ENCODE assay signal across 13 cellular contexts in the genomic region with DNA sequence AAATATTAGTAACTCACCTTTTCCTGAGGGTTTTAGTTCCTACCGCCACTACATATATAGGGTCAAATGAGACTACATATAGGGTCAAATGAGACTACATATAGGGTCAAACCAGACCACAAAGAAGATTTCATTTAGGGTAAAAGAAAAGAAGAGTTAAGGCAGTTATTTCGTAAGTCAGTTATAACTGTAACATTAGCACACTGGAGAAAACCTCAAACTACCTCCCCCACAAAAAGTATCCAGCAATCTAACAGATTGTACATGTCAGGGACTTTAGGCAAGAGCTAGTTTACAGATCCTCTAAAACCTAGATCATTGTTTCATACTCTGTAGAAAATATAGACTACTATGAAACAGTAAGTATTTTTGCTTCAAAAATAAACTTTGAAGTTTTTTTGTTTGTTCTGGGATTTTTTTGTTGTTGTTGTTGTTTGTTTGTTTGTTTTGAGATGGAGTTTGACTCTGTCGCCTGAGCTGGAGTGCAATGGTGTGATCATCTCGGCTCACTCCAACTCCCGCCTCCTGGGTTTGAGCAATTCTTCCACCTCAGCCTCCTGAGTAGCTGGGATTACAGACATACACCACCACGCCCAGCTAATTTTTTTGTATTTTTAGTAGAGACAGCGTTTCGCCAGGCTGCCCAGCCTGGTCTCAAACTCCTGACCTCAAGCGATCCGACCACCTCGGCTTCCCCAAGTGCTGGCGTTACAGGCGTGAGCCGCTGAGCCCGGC.
DNase-seq lines count a peak whose midpoint lies in the region; ATAC-seq and TF ChIP-seq lines count a peak whose summit lies in the region.
"Had no signal": no experiment of that assay in that cellular context is flagged by ENCODE, and none has a peak within 500 bp of the region (broad histone marks: within the 10 kb centered on the region; RNA-seq: fewer than 3 reads in every experiment).

No MANE protein-coding gene starts in this region.

- H3K4me3 Mint-ChIP-seq in progenitor cell of endocrine pancreas (ENCODE audit: low read depth): no peak overlapping the region
- no peak overlapping the region for H3K4me3 Mint-ChIP-seq in activated T-cell treated with anti-CD3 and anti-CD28 coated beads, Interleukin-2, amount 50 U/mL, for 4 hours
- H3K4me3 Mint-ChIP-seq: activated CD8-positive, alpha-beta T cell treated with anti-CD3 and anti-CD28 coated beads, Interleukin-2, amount 10 ng/mL, durations not matched to agents 7 days and 5 days; activated naive CD8-positive, alpha-beta T cell treated with anti-CD3 and anti-CD28 coated beads, Interleukin-2, amount 10 ng/mL, durations not matched to agents 7 days and 5 days had no signal

- peaks cover 6% of the 10 kb centered on the region for H3K4me1 Mint-ChIP-seq in progenitor cell of endocrine pancreas (ENCODE audit: low read depth)
- H3K4me1 Mint-ChIP-seq in activated T-cell treated with anti-CD3 and anti-CD28 coated beads, Interleukin-2, amount 50 U/mL, for 4 hours (ENCODE audit: low read depth): peaks cover 5% of the 10 kb centered on the region
- H3K4me1 Mint-ChIP-seq: activated naive CD8-positive, alpha-beta T cell treated with anti-CD3 and anti-CD28 coated beads, Interleukin-2, amount 10 ng/mL, durations not matched to agents 7 days and 5 days had no signal

- TF ChIP-seq CTCF in WERI-Rb-1 (IDR thresholded peaks at IDR 0.05; ENCODE audit: low read depth, low read length) (no peak), progenitor cell of endocrine pancreas (IDR thresholded peaks at IDR 0.05; ENCODE audit: unreplicated experiment) (no peak), foreskin fibroblast (IDR thresholded peaks at IDR 0.05; ENCODE audit: low read depth, low read length) (no peak)

- H3K27me3 Mint-ChIP-seq in progenitor cell of endocrine pancreas: no peaks in the 10 kb centered on the region
- H3K27me3 Mint-ChIP-seq in activated T-cell treated with anti-CD3 and anti-CD28 coated beads, Interleukin-2, amount 50 U/mL, for 4 hours (ENCODE audit: low read depth): no peaks in the 10 kb centered on the region
- H3K27me3 Mint-ChIP-seq: activated naive CD8-positive, alpha-beta T cell treated with anti-CD3 and anti-CD28 coated beads, Interleukin-2, amount 10 ng/mL, durations not matched to agents 7 days and 5 days had no signal

- ATAC-seq in GM18517 (IDR thresholded peaks at IDR 0.05; ENCODE audit: unreplicated experiment): peak; percentile 1
- ATAC-seq in HG03432 (IDR thresholded peaks at IDR 0.05; ENCODE audit: unreplicated experiment): peak; percentile 16
- ATAC-seq in HG02840 (IDR thresholded peaks at IDR 0.05; ENCODE audit: low FRiP score, unreplicated experiment): no peak
- no peak for ATAC-seq in HG03457 (IDR thresholded peaks at IDR 0.05; ENCODE audit: unreplicated experiment)
- no peak for ATAC-seq in activated T-cell treated with anti-CD3 and anti-CD28 coated beads, Interleukin-2, amount 50 U/mL, for 4 hours
- ATAC-seq: activated CD8-positive, alpha-beta T cell treated with anti-CD3 and anti-CD28 coated beads, Interleukin-2, amount 10 ng/mL, durations not matched to agents 7 days and 5 days had no signal

- H3K27me3 ChIP-seq in WERI-Rb-1 (ENCODE audit: insufficient read depth, low read depth, severe bottlenecking): no peaks in the 10 kb centered on the region

- H3K27ac Mint-ChIP-seq in progenitor cell of endocrine pancreas: peak overlapping the region; percentile 7
- H3K27ac Mint-ChIP-seq: activated CD8-positive, alpha-beta T cell treated with anti-CD3 and anti-CD28 coated beads, Interleukin-2, amount 10 ng/mL, durations not matched to agents 7 days and 5 days had no signal

- H3K27ac ChIP-seq in WERI-Rb-1: peak overlapping the region; percentile 91
- H3K27ac ChIP-seq: SK-N-MC had no signal

- peaks cover 35% of the 10 kb centered on the region for H3K36me3 Mint-ChIP-seq in progenitor cell of endocrine pancreas (ENCODE audit: insufficient read depth)
- H3K36me3 Mint-ChIP-seq in activated T-cell treated with anti-CD3 and anti-CD28 coated beads, Interleukin-2, amount 50 U/mL, for 4 hours (ENCODE audit: insufficient read depth): peaks cover 52% of the 10 kb centered on the region

- H3K9me3 ChIP-seq in WERI-Rb-1 (ENCODE audit: severe bottlenecking): no peaks in the 10 kb centered on the region

- H3K4me3 ChIP-seq in WERI-Rb-1 (ENCODE audit: low read depth, low read length): no peak overlapping the region
- no peak overlapping the region for H3K4me3 ChIP-seq in foreskin fibroblast (ENCODE audit: low read depth in 1 of 2, low read length in 2 of 2)
- H3K4me3 ChIP-seq: SK-N-MC had no signal

- peaks cover 85% of the 10 kb centered on the region for H3K36me3 ChIP-seq in WERI-Rb-1

- DNase-seq in WERI-Rb-1: no peak
- no peak for DNase-seq in progenitor cell of endocrine pancreas (ENCODE audit: low spot score, unreplicated experiment)
- DNase-seq in foreskin fibroblast: no peak
- DNase-seq in activated T-cell treated with anti-CD3 and anti-CD28 coated beads, Interleukin-2, amount 50 U/mL, for 4 hours: no peak
- DNase-seq: activated CD8-positive, alpha-beta T cell treated with anti-CD3 and anti-CD28 coated beads, Interleukin-2, amount 10 ng/mL, durations not matched to agents 7 days and 5 days; activated naive CD8-positive, alpha-beta T cell treated with anti-CD3 and anti-CD28 coated beads, Interleukin-2, amount 10 ng/mL, durations not matched to agents 7 days and 5 days; effector CD8-positive, alpha-beta T cell; NCI-H446 had no signal

- no peaks in the 10 kb centered on the region for H3K9me3 Mint-ChIP-seq in progenitor cell of endocrine pancreas (ENCODE audit: low read depth)
- H3K9me3 Mint-ChIP-seq in activated T-cell treated with anti-CD3 and anti-CD28 coated beads, Interleukin-2, amount 50 U/mL, for 4 hours: no peaks in the 10 kb centered on the region
- H3K9me3 Mint-ChIP-seq: activated naive CD8-positive, alpha-beta T cell treated with anti-CD3 and anti-CD28 coated beads, Interleukin-2, amount 10 ng/mL, durations not matched to agents 7 days and 5 days had no signal

Comparison
In these comparisons a context has a peak if more than half of its experiments do, and no peak if none do; other contexts are left out.
1. ATAC-seq: peak in GM18517 (single experiment) and HG03432 (single experiment); none in HG02840 (single experiment), HG03457 (single experiment) and activated T-cell treated with anti-CD3 and anti-CD28 coated beads, Interleukin-2, amount 50 U/mL, for 4 hours (0 of 2).